Comparison of ENCODE assay signal across 8 cellular contexts in genomic region chr15:30991301-30992072, GRCh38. TPM values are rescaled to one million over a fixed set of nuclear protein-coding genes. Genes with fewer than 3 reads are reported as not detected.
DNase-seq lines count a peak whose midpoint lies in the region; ATAC-seq and TF ChIP-seq lines count a peak whose summit lies in the region.

MTMR10 (minus strand) TSS chr15:30991628; CDS start chr15:30991506, 122 bp downstream.

- WGBS in gastroesophageal sphincter (ENCODE audit: low coverage in 1 of 2), 2 donors: 0% methylated on average over 1 to 2 of the region's 100 CpGs

- TF ChIP-seq POLR2A in gastroesophageal sphincter (IDR thresholded peaks at IDR 0.05): peak; percentile 90 to 93

- DNase-seq in D341Med (ENCODE audit: low spot score) (peak; percentile 91), HT-29 (ENCODE audit: low spot score) (peak; percentile 93), SJSA1 (ENCODE audit: low read depth in 1 of 2, low spot score in 2 of 2) (peak; percentile 71 to 77), occipital lobe (lab: John Stamatoyannopoulos, UW) (peak; percentile 66), superior temporal gyrus (ENCODE audit: extremely low spot score) (peak; percentile 70)
- DNase-seq in activated naive CD4-positive, alpha-beta T cell treated with Interleukin-2 at 50 U/mL for 16 hours: peak; percentile 76

- H3K27me3 ChIP-seq in SJSA1 (replicated peaks) (no peaks in the 10 kb centered on the region), gastroesophageal sphincter (no peaks in the 10 kb centered on the region)

- H3K36me3 ChIP-seq in SJSA1: peaks cover 25% of the 10 kb centered on the region
- peaks cover 0 to 8% of the 10 kb centered on the region in 2 donors for H3K36me3 ChIP-seq in gastroesophageal sphincter

- peaks cover 13% of the 10 kb centered on the region for H3K4me1 ChIP-seq in SJSA1 (replicated peaks)
- H3K4me1 ChIP-seq in gastroesophageal sphincter: peaks cover 0 to 44% (median 17%) of the 10 kb centered on the region in 3 donors

- peak; percentile 82 for ATAC-seq in GM21360 (IDR thresholded peaks at IDR 0.05; ENCODE audit: unreplicated experiment)
- peak; percentile 96 for ATAC-seq in gastroesophageal sphincter

- no peak for TF ChIP-seq EP300 in gastroesophageal sphincter (IDR thresholded peaks at IDR 0.05)

- peak in 2 of 4 experiments; percentile 11 to 23 for TF ChIP-seq CTCF in gastroesophageal sphincter (IDR thresholded peaks at IDR 0.05)

- H3K4me3 ChIP-seq in SJSA1 (peak within 1 kb of the TSS; percentile 100), gastroesophageal sphincter (peak within 1 kb of the TSS; percentile 59 to 70)

- H3K9me3 ChIP-seq in SJSA1 (replicated peaks) (peaks cover 9% of the 10 kb centered on the region), gastroesophageal sphincter (no peaks in the 10 kb centered on the region)

- H3K27ac ChIP-seq in SJSA1 (peak within 1 kb of the TSS; percentile 97), gastroesophageal sphincter (peak within 1 kb of the TSS; percentile 60 to 95 (median 90))

RNA-seq across cellular contexts. Expression of gene MTMR10, which starts in this region (rescaled TPM):
- 18.8 and 24.6 TPM in 2 replicates for total RNA-seq in HT-29 (2014; rRNA removed; shearing (Covaris generic))
- total RNA-seq in SJSA1 (2014; rRNA removed; shearing (Covaris generic)): 20.2 and 22.4 TPM in 2 replicates
- total RNA-seq in gastroesophageal sphincter: 10 to 100 TPM; 25.4 to 35.0 (median 32.4) TPM
- total RNA-seq in occipital lobe: 13.4 TPM

Comparison
In these comparisons a context has a peak if more than half of its experiments do, and no peak if none do; other contexts are left out.
1. Peak in every context shown above with its lines: DNase-seq, ATAC-seq, H3K4me3 ChIP-seq and H3K27ac ChIP-seq.